Comparison of ENCODE assay signal across 7 cellular contexts in genomic region chr14:43200519-43200918, GRCh38.
"Had no signal": no experiment of that assay in that cellular context is flagged by ENCODE, and none has a peak within 500 bp of the region (broad histone marks: within the 10 kb centered on the region; RNA-seq: fewer than 3 reads in every experiment).

No MANE protein-coding gene starts in this region.

- ATAC-seq: GM23338 had no signal

- FAIRE-seq: H1, H54, HTR-8/SVneo had no signal

- H3K4me2 ChIP-seq: GM23338 had no signal

- H2AFZ ChIP-seq: GM23338 had no signal

- H3K4me3 ChIP-seq: GM23338 had no signal

- DNase-seq: H9, HCEC 1CT, KBM-7 had no signal
